In the genomic region with DNA sequence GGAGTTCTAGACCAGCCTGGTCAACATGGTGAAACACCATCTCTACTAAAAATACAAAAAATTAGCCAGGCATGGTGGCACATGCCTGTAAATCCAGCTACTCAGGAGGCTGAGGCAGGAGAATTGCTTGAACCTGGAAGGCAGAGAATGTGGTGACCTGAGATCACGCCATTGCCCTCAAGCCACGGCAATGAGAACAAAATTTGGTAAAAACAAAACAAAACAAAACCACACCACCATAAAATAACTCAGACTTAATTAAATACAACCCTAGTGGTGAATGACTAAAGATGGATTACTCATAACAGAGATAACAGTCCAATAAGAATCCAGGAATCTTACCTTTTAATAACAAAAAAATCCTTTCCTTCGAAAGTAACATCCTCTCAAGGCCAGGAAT, we compare ENCODE assay signal across 5 cellular contexts.
DNase-seq lines count a peak whose midpoint lies in the region; TF ChIP-seq lines count a peak whose summit lies in the region.
"Not testable (repeated sequence)": the region's sequence is repeated elsewhere in the genome, so short reads cannot be mapped to it uniquely, and the experiment has no call there.

No MANE protein-coding gene starts in this region.

- CTCF ChIA-PET in mammary epithelial cell (lab: Charles Lee; ENCODE audit: low non-redundant PET) = not testable (repeated sequence)

- not testable (repeated sequence) for H3K79me2 ChIP-seq in mammary epithelial cell (ENCODE audit: insufficient read depth, low read length)

- not testable (repeated sequence) for H3K36me3 Mint-ChIP-seq in HFFc6 (ENCODE audit: low read depth)

- in situ Hi-C loops in mammary epithelial cell (cut with MboI; ENCODE audit: low sequenced_read_pairs in 2 of 2) = not testable (repeated sequence)

- not testable (repeated sequence) for H2AFZ ChIP-seq in mammary epithelial cell (ENCODE audit: low read depth, low read length)

- not testable (repeated sequence) for H3K27ac ChIP-seq in mammary epithelial cell (ENCODE audit: insufficient read depth, low read depth, low read length)

- H3K4me1 Mint-ChIP-seq in HFFc6 (ENCODE audit: low read depth) = not testable (repeated sequence)

- H3K4me1 ChIP-seq in mammary epithelial cell (ENCODE audit: insufficient read depth, low read length) = not testable (repeated sequence)

- not testable (repeated sequence) for H3K36me3 ChIP-seq in mammary epithelial cell (ENCODE audit: insufficient read depth, low read length)

- H3K4me3 ChIP-seq in mammary epithelial cell (replicated peaks in 1 of 3; ENCODE audit: insufficient read depth in 1 of 3, low read depth in 2 of 3, low read length in 3 of 3) = not testable (repeated sequence)

- H3K4me3 Mint-ChIP-seq in HFFc6 = not testable (repeated sequence)

- not testable (repeated sequence) for H3K27me3 Mint-ChIP-seq in HFFc6 (ENCODE audit: insufficient read depth)

- H4K20me1 ChIP-seq in mammary epithelial cell (ENCODE audit: insufficient read depth, low read length) = not testable (repeated sequence)

- peak; percentile 8 for DNase-seq in EH (ENCODE audit: low read depth)
- peak; percentile 14 for DNase-seq in ELR (ENCODE audit: low read depth)
- DNase-seq in HFFc6 = peak; percentile 38
- peak; percentile 41 for DNase-seq in RPMI7951 (ENCODE audit: low read depth)
- peak; percentile 60 for DNase-seq in mammary epithelial cell

- WGBS in mammary epithelial cell (ENCODE audit: low coverage, missing lambda C conversion rate) = 75% methylated on average over 2 of the region's 3 CpGs

- TF ChIP-seq CTCF in HFFc6 (IDR thresholded peaks at IDR 0.05); mammary epithelial cell (conservative IDR thresholded peaks at IDR 0.05 in 1 of 2, IDR thresholded peaks at IDR 0.05 in 1 of 2; ENCODE audit: extremely low read depth in 1 of 2, insufficient read depth in 1 of 2, low read depth in 1 of 2, low read length in 2 of 2): not testable (repeated sequence)

- H3K9ac ChIP-seq in mammary epithelial cell (ENCODE audit: insufficient read depth, low read length) = not testable (repeated sequence)

- H3K9me3 ChIP-seq in mammary epithelial cell (replicated peaks; ENCODE audit: insufficient read depth, low read length) = not testable (repeated sequence)

- not testable (repeated sequence) for H3K4me2 ChIP-seq in mammary epithelial cell (ENCODE audit: insufficient read depth, low read depth, low read length)

- not testable (repeated sequence) for BruUV-seq in mammary epithelial cell (replicated peaks; lab: Mats Ljungman, UMichigan)

- intact Hi-C loops in mammary epithelial cell (cut with micrococcal nuclease) = not testable (repeated sequence)

- dilution Hi-C loops in mammary epithelial cell (cut with HindIII; ENCODE audit: low sequenced_read_pairs) = not testable (repeated sequence)

- H3K27ac Mint-ChIP-seq in HFFc6 = not testable (repeated sequence)

- not testable (repeated sequence) for H3K27me3 ChIP-seq in mammary epithelial cell (ENCODE audit: insufficient read depth, low read length)

- not testable (repeated sequence) for H3K9me3 Mint-ChIP-seq in HFFc6

Comparison
In these comparisons a context has a peak if more than half of its experiments do, and no peak if none do; other contexts are left out.
1. DNase-seq: peak in every context shown above with its lines; median percentile 60 in mammary epithelial cell; 41 in RPMI7951; 38 in HFFc6; 14 in ELR; 8 in EH.